Comparison of ENCODE assay signal across 12 cellular contexts in genomic region chr2:30404354-30405265, GRCh38. TPM values are rescaled to one million over a fixed set of nuclear protein-coding genes. Genes with fewer than 3 reads are reported as not detected.
A peak's percentile ranks its signal among the peaks of the same experiment; 100 is the strongest.
DNase-seq lines count a peak whose midpoint lies in the region; ATAC-seq and TF ChIP-seq lines count a peak whose summit lies in the region.
"Had no signal": no experiment of that assay in that cellular context is flagged by ENCODE, and none has a peak within 500 bp of the region (broad histone marks: within the 10 kb centered on the region; RNA-seq: fewer than 3 reads in every experiment).

No MANE protein-coding gene starts in this region.

- TF ChIP-seq EP300 in upper lobe of left lung (IDR thresholded peaks at IDR 0.05): no peak

- H3K36me3 Mint-ChIP-seq in activated CD4-positive, alpha-beta T cell treated with anti-CD3 and anti-CD28 coated beads for 36 hours (ENCODE audit: low read depth): no peaks in the 10 kb centered on the region

- H3K36me3 ChIP-seq in left lung (no peaks in the 10 kb centered on the region), upper lobe of left lung (no peaks in the 10 kb centered on the region)
- H3K36me3 ChIP-seq: prostate gland had no signal

- POLR2A ChIA-PET in activated CD4-positive, alpha-beta T cell treated with anti-CD3 and anti-CD28 coated beads for 36 hours (lab: Charles Lee): no interaction called here

- peak overlapping the region; percentile 23 for H3K27ac Mint-ChIP-seq in activated CD4-positive, alpha-beta T cell treated with anti-CD3 and anti-CD28 coated beads for 36 hours

- CTCF ChIA-PET in activated CD4-positive, alpha-beta T cell treated with anti-CD3 and anti-CD28 coated beads for 36 hours (lab: Charles Lee): interaction anchor here (0.6 to 2.1 kb wide), 3 partner anchors 11 to 1576 kb away, joined by 3 to 7 read pairs (median 4); no protein-coding TSS in a partner anchor

- H3K4me1 Mint-ChIP-seq in activated CD4-positive, alpha-beta T cell treated with anti-CD3 and anti-CD28 coated beads for 36 hours: peaks cover 30% of the 10 kb centered on the region

- no peak overlapping the region for H3K4me3 Mint-ChIP-seq in activated CD4-positive, alpha-beta T cell treated with anti-CD3 and anti-CD28 coated beads for 36 hours

- H3K9me3 Mint-ChIP-seq in activated CD4-positive, alpha-beta T cell treated with anti-CD3 and anti-CD28 coated beads for 36 hours (ENCODE audit: low read depth): no peaks in the 10 kb centered on the region

- no peak for ATAC-seq in activated CD4-positive, alpha-beta T cell treated with anti-CD3 and anti-CD28 coated beads for 36 hours
- ATAC-seq in left lung: peak; percentile 54
- peak in 1 of 2 donors; percentile 52 for ATAC-seq in upper lobe of left lung (ENCODE audit: low FRiP score in 2 of 2)
- no peak for ATAC-seq in HG02973 (IDR thresholded peaks at IDR 0.05; ENCODE audit: unreplicated experiment)
- ATAC-seq in HG03139 (IDR thresholded peaks at IDR 0.05; ENCODE audit: unreplicated experiment): no peak

- TF ChIP-seq POLR2A in upper lobe of left lung (IDR thresholded peaks at IDR 0.05): no peak

- intact Hi-C loops in activated CD4-positive, alpha-beta T cell treated with anti-CD3 and anti-CD28 coated beads for 36 hours (cut with DNase I, micrococcal nuclease): no loop called here
- intact Hi-C loops in left lung (cut with DNase I): no loop called here

- H3K27me3 ChIP-seq in left lung (no peaks in the 10 kb centered on the region), upper lobe of left lung (no peaks in the 10 kb centered on the region)

- 64 to 69% methylated on average over 10 to 12 of the region's 12 CpGs for WGBS in upper lobe of left lung, 2 donors

- no peak overlapping the region for H3K4me3 ChIP-seq in astrocyte of the cerebellum (ENCODE audit: low read depth, low read length)
- no peak overlapping the region for H3K4me3 ChIP-seq in left lung
- no peak overlapping the region for H3K4me3 ChIP-seq in upper lobe of left lung
- H3K4me3 ChIP-seq: prostate gland, SK-N-MC had no signal

- in situ Hi-C loops in astrocyte of the cerebellum (cut with HindIII; ENCODE audit: low sequenced_read_pairs): no loop called here

- H3K4me1 ChIP-seq in left lung (peaks cover 11 to 13% of the 10 kb centered on the region in 2 donors), upper lobe of left lung (peaks cover 16 to 22% (median 17%) of the 10 kb centered on the region in 4 donors)

- H3K27me3 Mint-ChIP-seq in activated CD4-positive, alpha-beta T cell treated with anti-CD3 and anti-CD28 coated beads for 36 hours: no peaks in the 10 kb centered on the region

- no peak for TF ChIP-seq CTCF in astrocyte of the cerebellum (IDR thresholded peaks at IDR 0.05; ENCODE audit: low read depth, low read length, missing control alignments)
- no peak for TF ChIP-seq CTCF in left lung (IDR thresholded peaks at IDR 0.05)
- TF ChIP-seq CTCF in upper lobe of left lung (IDR thresholded peaks at IDR 0.05): no peak

- H3K9me3 ChIP-seq in left lung: no peaks in the 10 kb centered on the region
- no peaks in the 10 kb centered on the region for H3K9me3 ChIP-seq in upper lobe of left lung
- H3K9me3 ChIP-seq: prostate gland had no signal

- no peak for DNase-seq in activated CD4-positive, alpha-beta T cell treated with anti-CD3 and anti-CD28 coated beads for 36 hours
- no peak for DNase-seq in activated CD4-positive, alpha-beta T cell treated with anti-CD3 and anti-CD28 coated beads for 4 hours
- DNase-seq in astrocyte of the cerebellum (ENCODE audit: low read depth) (peak; percentile 6), left lung (no peak), upper lobe of left lung (no peak), UCSD-AML1 (lab: John Stamatoyannopoulos, UW; ENCODE audit: unreplicated experiment) (no peak)
- DNase-seq: kidney glomerular epithelial cell, NCI-H187 treated with DMSO at 0.1 percent for 48 hours had no signal

- H3K27ac ChIP-seq in left lung (peak overlapping the region in 1 of 2 donors; percentile 56), upper lobe of left lung (peak overlapping the region in 3 of 4 donors; percentile 56 to 60 (median 58))
- H3K27ac ChIP-seq: prostate gland, SK-N-MC had no signal

RNA-seq across cellular contexts. Expression of gene LCLAT1, which starts 42.4 kb away (rescaled TPM):
- total RNA-seq in activated CD4-positive, alpha-beta T cell treated with anti-CD3 and anti-CD28 coated beads for 36 hours: 10 to 100 TPM; 18.5 to 21.7 TPM
- total RNA-seq in left lung (10 to 100 TPM; 16.1 to 24.9 TPM), upper lobe of left lung (10 to 100 TPM in 4 of 6 donors, 1 to 10 TPM in 2; 7.0 to 21.9 (median 12.4) TPM)
